Comparison of ENCODE assay signal across 1 cellular context in the genomic region with DNA sequence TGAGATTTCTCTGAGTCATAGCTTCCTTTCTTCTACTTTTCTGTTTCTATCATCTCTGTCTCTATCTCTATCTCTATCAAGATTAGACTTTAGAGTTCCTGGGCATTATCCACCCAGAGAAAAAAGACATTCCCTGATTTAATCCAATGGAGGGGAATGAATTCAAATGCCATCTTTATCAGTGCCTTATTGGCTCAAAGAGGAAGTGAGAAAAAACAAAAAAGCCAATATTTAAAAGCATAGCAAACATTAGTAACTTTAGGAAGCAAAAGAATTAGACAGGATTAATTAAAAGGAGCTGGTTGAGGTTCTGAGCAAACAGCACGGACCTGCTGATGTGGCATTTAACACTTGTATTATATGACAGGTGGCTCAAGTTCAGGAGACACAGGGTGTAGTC.
TF ChIP-seq lines count a peak whose summit lies in the region.

No MANE protein-coding gene starts in this region.

TF ChIP-seq in GM23338, 12 proteins besides CTCF, POLR2A, EP300 and RAD21 (continued from another document):
- TF ChIP-seq, protein P1, sequence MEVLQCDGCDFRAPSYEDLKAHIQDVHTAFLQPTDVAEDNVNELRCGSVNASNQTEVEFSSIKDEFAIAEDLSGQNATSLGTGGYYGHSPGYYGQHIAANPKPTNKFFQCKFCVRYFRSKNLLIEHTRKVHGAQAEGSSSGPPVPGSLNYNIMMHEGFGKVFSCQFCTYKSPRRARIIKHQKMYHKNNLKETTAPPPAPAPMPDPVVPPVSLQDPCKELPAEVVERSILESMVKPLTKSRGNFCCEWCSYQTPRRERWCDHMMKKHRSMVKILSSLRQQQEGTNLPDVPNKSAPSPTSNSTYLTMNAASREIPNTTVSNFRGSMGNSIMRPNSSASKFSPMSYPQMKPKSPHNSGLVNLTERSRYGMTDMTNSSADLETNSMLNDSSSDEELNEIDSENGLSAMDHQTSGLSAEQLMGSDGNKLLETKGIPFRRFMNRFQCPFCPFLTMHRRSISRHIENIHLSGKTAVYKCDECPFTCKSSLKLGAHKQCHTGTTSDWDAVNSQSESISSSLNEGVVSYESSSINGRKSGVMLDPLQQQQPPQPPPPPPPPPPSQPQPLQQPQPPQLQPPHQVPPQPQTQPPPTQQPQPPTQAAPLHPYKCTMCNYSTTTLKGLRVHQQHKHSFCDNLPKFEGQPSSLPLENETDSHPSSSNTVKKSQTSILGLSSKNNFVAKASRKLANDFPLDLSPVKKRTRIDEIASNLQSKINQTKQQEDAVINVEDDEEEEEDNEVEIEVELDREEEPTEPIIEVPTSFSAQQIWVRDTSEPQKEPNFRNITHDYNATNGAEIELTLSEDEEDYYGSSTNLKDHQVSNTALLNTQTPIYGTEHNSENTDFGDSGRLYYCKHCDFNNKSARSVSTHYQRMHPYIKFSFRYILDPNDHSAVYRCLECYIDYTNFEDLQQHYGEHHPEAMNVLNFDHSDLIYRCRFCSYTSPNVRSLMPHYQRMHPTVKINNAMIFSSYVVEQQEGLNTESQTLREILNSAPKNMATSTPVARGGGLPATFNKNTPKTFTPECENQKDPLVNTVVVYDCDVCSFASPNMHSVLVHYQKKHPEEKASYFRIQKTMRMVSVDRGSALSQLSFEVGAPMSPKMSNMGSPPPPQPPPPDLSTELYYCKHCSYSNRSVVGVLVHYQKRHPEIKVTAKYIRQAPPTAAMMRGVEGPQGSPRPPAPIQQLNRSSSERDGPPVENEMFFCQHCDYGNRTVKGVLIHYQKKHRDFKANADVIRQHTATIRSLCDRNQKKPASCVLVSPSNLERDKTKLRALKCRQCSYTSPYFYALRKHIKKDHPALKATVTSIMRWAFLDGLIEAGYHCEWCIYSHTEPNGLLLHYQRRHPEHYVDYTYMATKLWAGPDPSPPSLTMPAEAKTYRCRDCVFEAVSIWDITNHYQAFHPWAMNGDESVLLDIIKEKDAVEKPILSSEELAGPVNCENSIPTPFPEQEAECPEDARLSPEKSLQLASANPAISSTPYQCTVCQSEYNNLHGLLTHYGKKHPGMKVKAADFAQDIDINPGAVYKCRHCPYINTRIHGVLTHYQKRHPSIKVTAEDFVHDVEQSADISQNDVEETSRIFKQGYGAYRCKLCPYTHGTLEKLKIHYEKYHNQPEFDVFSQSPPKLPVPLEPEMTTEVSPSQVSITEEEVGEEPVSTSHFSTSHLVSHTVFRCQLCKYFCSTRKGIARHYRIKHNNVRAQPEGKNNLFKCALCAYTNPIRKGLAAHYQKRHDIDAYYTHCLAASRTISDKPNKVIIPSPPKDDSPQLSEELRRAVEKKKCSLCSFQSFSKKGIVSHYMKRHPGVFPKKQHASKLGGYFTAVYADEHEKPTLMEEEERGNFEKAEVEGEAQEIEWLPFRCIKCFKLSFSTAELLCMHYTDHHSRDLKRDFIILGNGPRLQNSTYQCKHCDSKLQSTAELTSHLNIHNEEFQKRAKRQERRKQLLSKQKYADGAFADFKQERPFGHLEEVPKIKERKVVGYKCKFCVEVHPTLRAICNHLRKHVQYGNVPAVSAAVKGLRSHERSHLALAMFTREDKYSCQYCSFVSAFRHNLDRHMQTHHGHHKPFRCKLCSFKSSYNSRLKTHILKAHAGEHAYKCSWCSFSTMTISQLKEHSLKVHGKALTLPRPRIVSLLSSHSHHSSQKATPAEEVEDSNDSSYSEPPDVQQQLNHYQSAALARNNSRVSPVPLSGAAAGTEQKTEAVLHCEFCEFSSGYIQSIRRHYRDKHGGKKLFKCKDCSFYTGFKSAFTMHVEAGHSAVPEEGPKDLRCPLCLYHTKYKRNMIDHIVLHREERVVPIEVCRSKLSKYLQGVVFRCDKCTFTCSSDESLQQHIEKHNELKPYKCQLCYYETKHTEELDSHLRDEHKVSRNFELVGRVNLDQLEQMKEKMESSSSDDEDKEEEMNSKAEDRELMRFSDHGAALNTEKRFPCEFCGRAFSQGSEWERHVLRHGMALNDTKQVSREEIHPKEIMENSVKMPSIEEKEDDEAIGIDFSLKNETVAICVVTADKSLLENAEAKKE (CRISPR knock-in tag; IDR thresholded peaks at IDR 0.05), result no peak
- TF ChIP-seq POLR2AphosphoS5 (IDR thresholded peaks at IDR 0.05; ENCODE audit: low read depth), result no peak
- no peak for TF ChIP-seq ZNF331 (CRISPR knock-in tag; IDR thresholded peaks at IDR 0.05; ENCODE audit: low read depth)
- TF ChIP-seq EZH2 (IDR thresholded peaks at IDR 0.05; ENCODE audit: low read depth, unreplicated experiment), result no peak
- TF ChIP-seq, protein P2, sequence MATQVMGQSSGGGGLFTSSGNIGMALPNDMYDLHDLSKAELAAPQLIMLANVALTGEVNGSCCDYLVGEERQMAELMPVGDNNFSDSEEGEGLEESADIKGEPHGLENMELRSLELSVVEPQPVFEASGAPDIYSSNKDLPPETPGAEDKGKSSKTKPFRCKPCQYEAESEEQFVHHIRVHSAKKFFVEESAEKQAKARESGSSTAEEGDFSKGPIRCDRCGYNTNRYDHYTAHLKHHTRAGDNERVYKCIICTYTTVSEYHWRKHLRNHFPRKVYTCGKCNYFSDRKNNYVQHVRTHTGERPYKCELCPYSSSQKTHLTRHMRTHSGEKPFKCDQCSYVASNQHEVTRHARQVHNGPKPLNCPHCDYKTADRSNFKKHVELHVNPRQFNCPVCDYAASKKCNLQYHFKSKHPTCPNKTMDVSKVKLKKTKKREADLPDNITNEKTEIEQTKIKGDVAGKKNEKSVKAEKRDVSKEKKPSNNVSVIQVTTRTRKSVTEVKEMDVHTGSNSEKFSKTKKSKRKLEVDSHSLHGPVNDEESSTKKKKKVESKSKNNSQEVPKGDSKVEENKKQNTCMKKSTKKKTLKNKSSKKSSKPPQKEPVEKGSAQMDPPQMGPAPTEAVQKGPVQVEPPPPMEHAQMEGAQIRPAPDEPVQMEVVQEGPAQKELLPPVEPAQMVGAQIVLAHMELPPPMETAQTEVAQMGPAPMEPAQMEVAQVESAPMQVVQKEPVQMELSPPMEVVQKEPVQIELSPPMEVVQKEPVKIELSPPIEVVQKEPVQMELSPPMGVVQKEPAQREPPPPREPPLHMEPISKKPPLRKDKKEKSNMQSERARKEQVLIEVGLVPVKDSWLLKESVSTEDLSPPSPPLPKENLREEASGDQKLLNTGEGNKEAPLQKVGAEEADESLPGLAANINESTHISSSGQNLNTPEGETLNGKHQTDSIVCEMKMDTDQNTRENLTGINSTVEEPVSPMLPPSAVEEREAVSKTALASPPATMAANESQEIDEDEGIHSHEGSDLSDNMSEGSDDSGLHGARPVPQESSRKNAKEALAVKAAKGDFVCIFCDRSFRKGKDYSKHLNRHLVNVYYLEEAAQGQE (IDR thresholded peaks at IDR 0.05; ENCODE audit: unreplicated experiment), result no peak
- TF ChIP-seq ETS1 (IDR thresholded peaks at IDR 0.05), result no peak
- TF ChIP-seq ZNF114 (CRISPR knock-in tag; IDR thresholded peaks at IDR 0.05), result no peak
- no peak for TF ChIP-seq NANOG (IDR thresholded peaks at IDR 0.05; ENCODE audit: borderline replicate concordance)
- no peak for TF ChIP-seq STAT1 (IDR thresholded peaks at IDR 0.05; ENCODE audit: unreplicated experiment)
- TF ChIP-seq EZH2phosphoT487 (IDR thresholded peaks at IDR 0.05; ENCODE audit: unreplicated experiment), result no peak
